Comparison of ENCODE assay signal across 12 cellular contexts in genomic region chr16:19131809-19132777, GRCh38. TPM values are rescaled to one million over a fixed set of nuclear protein-coding genes. Genes with fewer than 3 reads are reported as not detected.
DNase-seq lines count a peak whose midpoint lies in the region; TF ChIP-seq lines count a peak whose summit lies in the region.
"Had no signal": no experiment of that assay in that cellular context is flagged by ENCODE, and none has a peak within 500 bp of the region (broad histone marks: within the 10 kb centered on the region; RNA-seq: fewer than 3 reads in every experiment).

No MANE protein-coding gene starts in this region.

- no peak overlapping the region for H2BK12ac ChIP-seq in neuronal stem cell (ENCODE audit: low read length)

- CTCF ChIA-PET in A673 (lab: Charles Lee) = no interaction called here

- no peak overlapping the region for H3K4ac ChIP-seq in neuronal stem cell (ENCODE audit: low read length)

- H3K23ac ChIP-seq in neuronal stem cell (ENCODE audit: low read depth, low read length, poor library complexity) = no peak overlapping the region

- no peaks in the 10 kb centered on the region for H3K79me1 ChIP-seq in neuronal stem cell (ENCODE audit: low read depth, low read length)

- peak overlapping the region; percentile 90 for H3K27ac ChIP-seq in A673 (ENCODE audit: low read depth, low read length, poor library complexity, severe bottlenecking)
- peak overlapping the region; percentile 59 to 85 (median 76) for H3K27ac ChIP-seq in esophagus squamous epithelium
- no peak overlapping the region for H3K27ac ChIP-seq in neuronal stem cell (replicated peaks; ENCODE audit: low read length)

- no peak for DNase-seq in A673 (ENCODE audit: low spot score)
- DNase-seq in NCI-H69 (lab: John Stamatoyannopoulos, UW) = peak; percentile 62
- DNase-seq in esophagus squamous epithelium (lab: John Stamatoyannopoulos, UW) = no peak
- no peak for DNase-seq in neuronal stem cell (ENCODE audit: low spot score)
- DNase-seq in mucosa of gallbladder (ENCODE audit: low spot score) = no peak
- no peak for DNase-seq in erythroblast (lab: John Stamatoyannopoulos, UW)
- no peak for DNase-seq in mesenteric fat pad (ENCODE audit: low spot score)
- DNase-seq in NCI-H1694 (lab: John Stamatoyannopoulos, UW) = no peak
- DNase-seq: activated naive CD4-positive, alpha-beta T cell treated with Interleukin-2 at 50 U/mL for 16 hours; CD4-positive, alpha-beta memory T cell; NCI-H1105 treated with DMSO at 0.1 percent for 48 hours; stimulated activated CD4-positive, alpha-beta T cell treated with anti-CD3 and anti-CD28 coated beads, Interleukin-4, amount 100 ng/mL, for 4 hours had no signal

- H3K4me2 ChIP-seq in neuronal stem cell (ENCODE audit: insufficient read depth, low read length, poor library complexity, severe bottlenecking) = no peak overlapping the region

- POLR2A ChIA-PET in A673 (lab: Charles Lee; ENCODE audit: low non-redundant PET) = no interaction called here

- H2AK5ac ChIP-seq in neuronal stem cell (ENCODE audit: low read depth, low read length) = no peak overlapping the region

- WGBS in esophagus squamous epithelium, 2 donors = 77 to 84% methylated on average over 4 of the region's 4 CpGs
- WGBS in neuronal stem cell (ENCODE audit: extremely low coverage in 2 of 2, insufficient read length in 2 of 2, insufficient replicate concordance in 1 of 2), 2 donors = no CpG with 5 or more reads among the region's 4 CpGs

- H3K9me3 ChIP-seq in A673 (ENCODE audit: low read depth, low read length, poor library complexity, severe bottlenecking) (no peaks in the 10 kb centered on the region), esophagus squamous epithelium (no peaks in the 10 kb centered on the region), neuronal stem cell (replicated peaks in 1 of 2; ENCODE audit: control insufficient read depth in 2 of 2, insufficient read depth in 1 of 2, low read depth in 1 of 2, low read length in 2 of 2) (no peaks in the 10 kb centered on the region)

- no peak overlapping the region for H3K14ac ChIP-seq in neuronal stem cell (ENCODE audit: low read length)

- no peak overlapping the region for H3K18ac ChIP-seq in neuronal stem cell (ENCODE audit: low read length)

- no peak overlapping the region for H3K9ac ChIP-seq in neuronal stem cell (ENCODE audit: low read depth, low read length, poor library complexity)

- H2BK120ac ChIP-seq in neuronal stem cell (ENCODE audit: low read depth, low read length) = no peak overlapping the region

- H3K4me3 ChIP-seq in A673 (ENCODE audit: low read depth, low read length, poor library complexity, severe bottlenecking) (no peak overlapping the region), esophagus squamous epithelium (no peak overlapping the region), neuronal stem cell (ENCODE audit: low read length in 2 of 2) (no peak overlapping the region)

- intact Hi-C loops in A673 (cut with micrococcal nuclease; ENCODE audit: unreplicated experiment) = no loop called here
- intact Hi-C loops in esophagus squamous epithelium (cut with DNase I) = no loop called here

- no TSS peak for BruUV-seq in A673 (replicated peaks; lab: Mats Ljungman, UMichigan)

- peaks cover 73% of the 10 kb centered on the region for H3K4me1 ChIP-seq in A673 (ENCODE audit: insufficient read depth, low read length, poor library complexity, severe bottlenecking)
- peaks cover 50 to 89% (median 58%) of the 10 kb centered on the region in 3 donors for H3K4me1 ChIP-seq in esophagus squamous epithelium
- H3K4me1 ChIP-seq in neuronal stem cell (ENCODE audit: control insufficient read depth in 2 of 2, insufficient read depth in 1 of 2, low read depth in 1 of 2, low read length in 2 of 2) = peaks cover 0 to 13% of the 10 kb centered on the region in 2 donors

- no peak overlapping the region for H2BK15ac ChIP-seq in neuronal stem cell (ENCODE audit: low read length)

- no peaks in the 10 kb centered on the region for H3K27me3 ChIP-seq in A673 (replicated peaks; ENCODE audit: insufficient read depth, low read depth, low read length, poor library complexity)
- no peaks in the 10 kb centered on the region for H3K27me3 ChIP-seq in esophagus squamous epithelium
- no peaks in the 10 kb centered on the region for H3K27me3 ChIP-seq in neuronal stem cell (ENCODE audit: control insufficient read depth in 3 of 3, insufficient read depth in 3 of 3, low read depth in 1 of 3, low read length in 3 of 3)

- TF ChIP-seq CTCF in A673 (conservative IDR thresholded peaks at IDR 0.05; ENCODE audit: low read depth, low read length) (no peak), esophagus squamous epithelium (IDR thresholded peaks at IDR 0.05) (no peak)

- H2BK5ac ChIP-seq in neuronal stem cell (ENCODE audit: low read length) = no peak overlapping the region

- no peak overlapping the region for H4K91ac ChIP-seq in neuronal stem cell (ENCODE audit: low read depth, low read length, poor library complexity)

- TF ChIP-seq POLR2A in esophagus squamous epithelium (IDR thresholded peaks at IDR 0.05) (no peak), erythroblast (IDR thresholded peaks at IDR 0.05; ENCODE audit: low read length) (no peak)

- peak overlapping the region; percentile 90 for H2AFZ ChIP-seq in neuronal stem cell (ENCODE audit: low read length)

- H3K36me3 ChIP-seq in A673 (ENCODE audit: insufficient read depth, low read length, poor library complexity, severe bottlenecking) (no peaks in the 10 kb centered on the region), esophagus squamous epithelium (no peaks in the 10 kb centered on the region), neuronal stem cell (replicated peaks in 1 of 2; ENCODE audit: control insufficient read depth in 2 of 2, insufficient read depth in 2 of 2, low read length in 2 of 2) (no peaks in the 10 kb centered on the region)

- no peak overlapping the region for H4K8ac ChIP-seq in neuronal stem cell (ENCODE audit: low read depth, low read length)

RNA-seq across cellular contexts. Expression of gene ITPRIPL2, which starts 18.3 kb away (rescaled TPM):
- total RNA-seq in A673 (2021) = 20.2 and 22.8 TPM in 2 replicates
- 10 to 100 TPM; 18.3 to 78.6 (median 42.4) TPM for total RNA-seq in esophagus squamous epithelium
- polyA plus RNA-seq in neuronal stem cell (2013, experiment 1 of 2) = 3.2 TPM
- 3.5 TPM for polyA plus RNA-seq in neuronal stem cell (2013, experiment 2 of 2)
- total RNA-seq in mucosa of gallbladder = 37.5 TPM
- 89.8 TPM for total RNA-seq in mesenteric fat pad

RNA-seq across cellular contexts. Expression of gene SYT17, which starts 35.9 kb away (rescaled TPM):
- total RNA-seq in A673 (2021) (0.24 and 0.61 TPM in 2 replicates), esophagus squamous epithelium (1 to 10 TPM in 3 of 4 donors, under 1 TPM in 1; 0.88 to 7.6 (median 4.7) TPM), mucosa of gallbladder (4.0 TPM), mesenteric fat pad (1.1 TPM)
- polyA plus RNA-seq in neuronal stem cell (2013, experiment 1 of 2) = 19.4 TPM
- 21.3 TPM for polyA plus RNA-seq in neuronal stem cell (2013, experiment 2 of 2)
- total RNA-seq: CD4-positive, alpha-beta memory T cell had no signal
- polyA plus RNA-seq: CD4-positive, alpha-beta memory T cell had no signal
